6 cellular contexts compared by ENCODE assay signal in genomic region chr16:383326-384020, GRCh38. TPM values are rescaled to one million over a fixed set of nuclear protein-coding genes. Genes with fewer than 3 reads are reported as not detected.
DNase-seq lines count a peak whose midpoint lies in the region; ATAC-seq, FAIRE-seq and TF ChIP-seq lines count a peak whose summit lies in the region.

No MANE protein-coding gene starts in this region.

- TF ChIP-seq EP300 in A549 (IDR thresholded peaks at IDR 0.05) (no peak), sigmoid colon (IDR thresholded peaks at IDR 0.05) (no peak)

- H3K27ac ChIP-seq in A549: no peak overlapping the region
- peak overlapping the region; percentile 22 for H3K27ac ChIP-seq in effector memory CD4-positive, alpha-beta T cell (ENCODE audit: insufficient read depth, low read length, poor library complexity, severe bottlenecking)
- peak overlapping the region; percentile 1 to 89 (median 70) for H3K27ac ChIP-seq in sigmoid colon

- peaks cover 10% of the 10 kb centered on the region; the same call in 2 of the 3 replicates for H3K4me1 ChIP-seq in A549
- peaks cover 26% of the 10 kb centered on the region for H3K4me1 ChIP-seq in effector memory CD4-positive, alpha-beta T cell (ENCODE audit: control insufficient read depth, insufficient read depth, low read length, poor library complexity, severe bottlenecking)
- H3K4me1 ChIP-seq in sigmoid colon: peaks cover 3 to 73% (median 50%) of the 10 kb centered on the region in 4 donors

- intact Hi-C loops in sigmoid colon (cut with DNase I) (loop anchor here (2.0 to 10.0 kb wide), 4 partner anchors 17 to 281 kb away; partner anchors contain the start of genes CAPN15, DECR2, RAB11FIP3 and RHOT2), posterior cingulate gyrus (cut with DNase I) (no loop called here)

- no peak for TF ChIP-seq CTCF in A549 (IDR thresholded peaks at IDR 0.05)
- TF ChIP-seq CTCF in sigmoid colon (IDR thresholded peaks at IDR 0.05): no peak

- no peak for FAIRE-seq in A549 (lab: Jason Lieb, UNC)

- no peaks in the 10 kb centered on the region for H3K36me3 ChIP-seq in effector memory CD4-positive, alpha-beta T cell (ENCODE audit: control insufficient read depth, insufficient read depth, low read length)
- H3K36me3 ChIP-seq in sigmoid colon: no peaks in the 10 kb centered on the region

- H3K4me2 ChIP-seq in A549: no peak overlapping the region

- POLR2A ChIA-PET in A549 (lab: Yijun Ruan, JAX): interaction anchor here (0.5 to 1.0 kb wide), 2 partner anchors 18 to 1228 kb away, joined by 3 to 5 read pairs; partner anchors contain the start of genes CRAMP1, DECR2 and IFT140

- no peaks in the 10 kb centered on the region for H3K9me3 ChIP-seq in A549
- no peaks in the 10 kb centered on the region for H3K9me3 ChIP-seq in effector memory CD4-positive, alpha-beta T cell (ENCODE audit: control insufficient read depth, low read length)
- no peaks in the 10 kb centered on the region for H3K9me3 ChIP-seq in sigmoid colon

- no peak for TF ChIP-seq RAD21 in A549 (conservative IDR thresholded peaks at IDR 0.05 in 1 of 2, IDR thresholded peaks at IDR 0.05 in 1 of 2)

- DNase-seq in A549 (ENCODE audit: low read depth in 1 of 2, low spot score in 1 of 2) (no peak), NCI-H2196 treated with DMSO at 0.1 percent for 48 hours (lab: John Stamatoyannopoulos, UW; ENCODE audit: unreplicated experiment) (peak; percentile 60), sigmoid colon (no peak), globus pallidus (ENCODE audit: low spot score) (no peak), posterior cingulate gyrus (no peak)
- DNase-seq in effector memory CD4-positive, alpha-beta T cell: peak in 2 of 3 donors; percentile 49 to 57

- WGBS in A549 (ENCODE audit: missing lambda C conversion rate): 85% methylated on average over 32 of the region's 33 CpGs
- 11 to 21% methylated on average over 33 of the region's 33 CpGs for WGBS in sigmoid colon, 2 donors

- H3K4me3 ChIP-seq in A549: no peak overlapping the region
- H3K4me3 ChIP-seq in effector memory CD4-positive, alpha-beta T cell (ENCODE audit: insufficient read depth, low read depth, low read length, poor library complexity, severe bottlenecking): peak overlapping the region; percentile 68
- peak overlapping the region in 2 of 4 donors; percentile 76 to 99 for H3K4me3 ChIP-seq in sigmoid colon

- CTCF ChIA-PET in A549 (lab: Yijun Ruan, JAX): interaction anchor here (1.3 to 1.9 kb wide), 3 partner anchors 9 to 27 kb away, joined by 3 to 4 read pairs (median 4); no protein-coding TSS in a partner anchor

- TF ChIP-seq POLR2A in A549 (IDR thresholded peaks at IDR 0.05; ENCODE audit: low read length) (0 out of 2 replicates have a peak, but pooled peaks have one; percentile 7), sigmoid colon (IDR thresholded peaks at IDR 0.05) (no peak)

- ATAC-seq in A549: no peak

- no peaks in the 10 kb centered on the region for H3K27me3 ChIP-seq in effector memory CD4-positive, alpha-beta T cell (replicated peaks; ENCODE audit: control insufficient read depth, insufficient read depth, low read length, poor library complexity, severe bottlenecking)
- no peaks in the 10 kb centered on the region for H3K27me3 ChIP-seq in sigmoid colon

TF ChIP-seq in A549, 52 proteins besides CTCF, POLR2A, EP300 and RAD21 (continues in another document):
- TF ChIP-seq, protein P1, sequence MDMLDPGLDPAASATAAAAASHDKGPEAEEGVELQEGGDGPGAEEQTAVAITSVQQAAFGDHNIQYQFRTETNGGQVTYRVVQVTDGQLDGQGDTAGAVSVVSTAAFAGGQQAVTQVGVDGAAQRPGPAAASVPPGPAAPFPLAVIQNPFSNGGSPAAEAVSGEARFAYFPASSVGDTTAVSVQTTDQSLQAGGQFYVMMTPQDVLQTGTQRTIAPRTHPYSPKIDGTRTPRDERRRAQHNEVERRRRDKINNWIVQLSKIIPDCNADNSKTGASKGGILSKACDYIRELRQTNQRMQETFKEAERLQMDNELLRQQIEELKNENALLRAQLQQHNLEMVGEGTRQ (IDR thresholded peaks at IDR 0.05): no peak
- TF ChIP-seq JUN (IDR thresholded peaks at IDR 0.05) (no peak), ZSCAN20 (CRISPR knock-in tag; IDR thresholded peaks at IDR 0.05) (no peak), E2F6 (IDR thresholded peaks at IDR 0.05; ENCODE audit: borderline replicate concordance, low read depth) (no peak), BHLHE40 (IDR thresholded peaks at IDR 0.05; ENCODE audit: low read depth, low read length) (no peak), CBX8 (IDR thresholded peaks at IDR 0.05) (no peak), BCL3 (IDR thresholded peaks at IDR 0.05) (no peak), JUNB (IDR thresholded peaks at IDR 0.05) (no peak), MAZ (IDR thresholded peaks at IDR 0.05; ENCODE audit: borderline replicate concordance, low read depth, low read length) (no peak), MAX (IDR thresholded peaks at IDR 0.05) (no peak), HEYL (CRISPR knock-in tag; IDR thresholded peaks at IDR 0.05) (no peak), TFCP2L1 (CRISPR knock-in tag; IDR thresholded peaks at IDR 0.05) (no peak), RFX5 (IDR thresholded peaks at IDR 0.05) (no peak), FOSL2 (IDR thresholded peaks at IDR 0.05) (no peak), FOSL2 (CRISPR knock-in tag; IDR thresholded peaks at IDR 0.05) (no peak)

RNA-seq across cellular contexts. Expression of gene PGAP6, which starts 1.7 kb away (rescaled TPM):
- polyA plus RNA-seq in A549 (2011; rRNA removed): 25.9 and 36.0 TPM in 2 replicates
- 62.1 and 83.7 TPM in 2 replicates for polyA plus RNA-seq in A549 (2012; cell fraction: cytosol; rRNA removed)
- 177 and 238 TPM in 2 replicates for polyA plus RNA-seq in A549 (2012; cell fraction: nucleus; rRNA removed)
- polyA plus RNA-seq in A549 (2017; fragmentation: RNase III; extraction: RNeasy Plus Mini Kit Qiagen cat#74134 plus additional on column Dnase treatment): 32.3 to 38.1 TPM (median 36.2 TPM) in 3 replicates
- 50.0 and 58.6 TPM in 2 replicates for polyA minus RNA-seq in A549 (2011; rRNA and poly(A)+ RNA removed)
- total RNA-seq in sigmoid colon: 10 to 100 TPM; 20.7 to 26.6 (median 22.7) TPM
- polyA plus RNA-seq in sigmoid colon: 100 to 1,000 TPM in 1 of 3 donors, 10 to 100 TPM in 2; 61.9 to 109 (median 70.3) TPM

RNA-seq across cellular contexts. Expression of gene MRPL28, which starts 13.1 kb away (rescaled TPM):
- polyA plus RNA-seq in A549 (2011; rRNA removed) (115 and 130 TPM in 2 replicates), A549 (2017; fragmentation: RNase III; extraction: RNeasy Plus Mini Kit Qiagen cat#74134 plus additional on column Dnase treatment) (139 to 144 TPM (median 139 TPM) in 3 replicates), sigmoid colon (10 to 100 TPM; 74.5 to 95.9 (median 78.4) TPM)
- 235 and 249 TPM in 2 replicates for polyA plus RNA-seq in A549 (2012; cell fraction: cytosol; rRNA removed)
- 164 and 216 TPM in 2 replicates for polyA plus RNA-seq in A549 (2012; cell fraction: nucleus; rRNA removed)
- polyA minus RNA-seq in A549 (2011; rRNA and poly(A)+ RNA removed): 56.3 and 61.4 TPM in 2 replicates
- 10 to 100 TPM; 49.6 to 77.4 (median 62.0) TPM for total RNA-seq in sigmoid colon

RNA-seq across cellular contexts. Expression of gene NME4, which starts 13.5 kb away (rescaled TPM):
- polyA plus RNA-seq in A549 (2011; rRNA removed) (229 and 239 TPM in 2 replicates), A549 (2017; fragmentation: RNase III; extraction: RNeasy Plus Mini Kit Qiagen cat#74134 plus additional on column Dnase treatment) (301 to 349 TPM (median 339 TPM) in 3 replicates), sigmoid colon (10 to 100 TPM; 39.6 to 55.3 (median 46.7) TPM)
- polyA plus RNA-seq in A549 (2012; cell fraction: cytosol; rRNA removed): 926 and 1,068 TPM in 2 replicates
- polyA plus RNA-seq in A549 (2012; cell fraction: nucleus; rRNA removed): 529 and 596 TPM in 2 replicates
- 134 and 168 TPM in 2 replicates for polyA minus RNA-seq in A549 (2011; rRNA and poly(A)+ RNA removed)
- total RNA-seq in sigmoid colon: 100 to 1,000 TPM; 138 to 281 (median 191) TPM

RNA-seq across cellular contexts. Expression of gene DECR2, which starts 18.2 kb away (rescaled TPM):
- polyA plus RNA-seq in A549 (2011; rRNA removed): 15.5 and 17.9 TPM in 2 replicates
- polyA plus RNA-seq in A549 (2012; cell fraction: cytosol; rRNA removed): 40.9 and 56.0 TPM in 2 replicates
- polyA plus RNA-seq in A549 (2012; cell fraction: nucleus; rRNA removed): 154 and 183 TPM in 2 replicates
- polyA plus RNA-seq in A549 (2017; fragmentation: RNase III; extraction: RNeasy Plus Mini Kit Qiagen cat#74134 plus additional on column Dnase treatment): 31.0 to 38.0 TPM (median 34.2 TPM) in 3 replicates
- 12.0 and 14.1 TPM in 2 replicates for polyA minus RNA-seq in A549 (2011; rRNA and poly(A)+ RNA removed)
- total RNA-seq in sigmoid colon: 10 to 100 TPM; 15.0 to 21.6 (median 16.4) TPM
- polyA plus RNA-seq in sigmoid colon: 10 to 100 TPM; 30.6 to 39.1 (median 31.9) TPM

RNA-seq across cellular contexts. Expression of gene AXIN1, which starts 30.9 kb away (rescaled TPM):
- 8.7 and 8.9 TPM in 2 replicates for polyA plus RNA-seq in A549 (2011; rRNA removed)
- polyA plus RNA-seq in A549 (2012; cell fraction: cytosol; rRNA removed): 25.3 and 30.9 TPM in 2 replicates
- polyA plus RNA-seq in A549 (2012; cell fraction: nucleus; rRNA removed): 26.5 and 35.0 TPM in 2 replicates
- 18.1 to 19.3 TPM (median 18.6 TPM) in 3 replicates for polyA plus RNA-seq in A549 (2017; fragmentation: RNase III; extraction: RNeasy Plus Mini Kit Qiagen cat#74134 plus additional on column Dnase treatment)
- polyA minus RNA-seq in A549 (2011; rRNA and poly(A)+ RNA removed): 5.9 and 9.3 TPM in 2 replicates
- 10 to 100 TPM; 17.9 to 29.9 (median 20.9) TPM for total RNA-seq in sigmoid colon
- polyA plus RNA-seq in sigmoid colon: 10 to 100 TPM; 28.2 to 33.4 (median 30.3) TPM

Comparison
In these comparisons a context has a peak if more than half of its experiments do, and no peak if none do; other contexts are left out.
1. DNase-seq: peak in NCI-H2196 treated with DMSO at 0.1 percent for 48 hours (single experiment) and effector memory CD4-positive, alpha-beta T cell (2 of 3); none in A549 (0 of 2), sigmoid colon (single experiment), globus pallidus (single experiment) and posterior cingulate gyrus (0 of 10).
2. H3K27ac ChIP-seq: peak in effector memory CD4-positive, alpha-beta T cell (single experiment) and sigmoid colon (4 of 4); none in A549 (0 of 2).
3. RNA of gene NME4, which starts 13.5 kb away (polyA plus RNA-seq): 229 to 1,068 TPM in A549; 39.6 to 55.3 TPM in sigmoid colon; every median in the first group is over 4 times any median in the second.